13 cellular contexts compared by ENCODE assay signal in the genomic region with DNA sequence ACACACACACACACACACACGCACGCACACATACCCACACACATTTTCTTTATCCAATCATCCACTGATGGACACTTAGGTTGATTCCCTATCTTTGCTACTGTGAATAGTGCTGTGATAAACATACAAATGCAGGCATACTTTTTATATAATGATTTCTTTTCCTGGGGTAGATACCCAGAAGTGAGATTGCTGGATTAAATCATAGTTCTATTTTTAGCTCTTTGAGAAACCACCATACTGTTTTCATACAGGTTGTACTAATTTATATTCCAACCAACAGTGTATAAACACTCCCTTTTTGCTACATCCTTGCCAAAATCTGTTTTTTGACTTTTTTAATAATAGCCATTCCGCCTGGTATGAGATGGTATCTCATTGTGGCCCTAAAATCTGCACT.
"Had no signal": no experiment of that assay in that cellular context is flagged by ENCODE, and none has a peak within 500 bp of the region (broad histone marks: within the 10 kb centered on the region; RNA-seq: fewer than 3 reads in every experiment).

No MANE protein-coding gene starts in this region.

- H3K4me1 ChIP-seq: left lung had no signal

- H3K4me3 Mint-ChIP-seq: activated CD4-positive, alpha-beta memory T cell treated with anti-CD3 and anti-CD28 coated beads, Interleukin-2, amount 10 ng/mL, durations not matched to agents 7 days and 5 days; activated T-helper 1 cell treated with anti-CD3 and anti-CD28 coated beads, Interleukin-12 subunit alpha, Interleukin-12 subunit beta, Interleukin-2, Interleukin-4 antibody, amounts not matched to agents 30 ng/mL and 10 ng/mL and 1 ng/mL, durations not matched to agents 14 hours and 24 hours and 36 hours; neural crest cell; stimulated activated naive B cell treated with anti-CD40 and anti-IgM and Interleukin-4, amounts not matched to agents 10 μg/mL and 1 μg/mL and 100 μg/mL, for 72 hours had no signal

- H3K4me3 ChIP-seq: adrenal gland, left lung, thyroid gland had no signal

- H3K27ac ChIP-seq: adrenal gland, left lung had no signal

- H3K4me1 Mint-ChIP-seq: activated CD4-positive, alpha-beta memory T cell treated with anti-CD3 and anti-CD28 coated beads, Interleukin-2, amount 10 ng/mL, durations not matched to agents 7 days and 5 days; neural crest cell had no signal

- H3K9me3 Mint-ChIP-seq: stimulated activated naive B cell treated with anti-CD40 and anti-IgM and Interleukin-4, amounts not matched to agents 10 μg/mL and 1 μg/mL and 100 μg/mL, for 72 hours had no signal

- H3K27me3 ChIP-seq: adrenal gland, left lung, thyroid gland had no signal

- ATAC-seq: left lung; stimulated activated naive B cell treated with anti-CD40 and anti-IgM and Interleukin-4, amounts not matched to agents 10 μg/mL and 1 μg/mL and 100 μg/mL, for 72 hours had no signal

- DNase-seq: activated CD4-positive, alpha-beta memory T cell treated with anti-CD3 and anti-CD28 coated beads, Interleukin-2, amount 10 ng/mL, durations not matched to agents 7 days and 5 days; activated CD4-positive, alpha-beta T cell treated with anti-CD3 and anti-CD28 coated beads for 48 hours; activated CD4-positive, CD25-positive, alpha-beta regulatory T cell; adrenal gland; effector CD4-positive, alpha-beta T cell; left lung; midbrain; stimulated activated naive B cell treated with anti-CD40 and anti-IgM and Interleukin-4, amounts not matched to agents 10 μg/mL and 1 μg/mL and 100 μg/mL, for 72 hours; T1000; thyroid gland had no signal

- H3K27me3 Mint-ChIP-seq: activated CD4-positive, alpha-beta memory T cell treated with anti-CD3 and anti-CD28 coated beads, Interleukin-2, amount 10 ng/mL, durations not matched to agents 7 days and 5 days; progenitor cell of endocrine pancreas; stimulated activated naive B cell treated with anti-CD40 and anti-IgM and Interleukin-4, amounts not matched to agents 10 μg/mL and 1 μg/mL and 100 μg/mL, for 72 hours had no signal

- H3K27ac Mint-ChIP-seq: activated CD4-positive, alpha-beta memory T cell treated with anti-CD3 and anti-CD28 coated beads, Interleukin-2, amount 10 ng/mL, durations not matched to agents 7 days and 5 days; activated T-helper 1 cell treated with anti-CD3 and anti-CD28 coated beads, Interleukin-12 subunit alpha, Interleukin-12 subunit beta, Interleukin-2, Interleukin-4 antibody, amounts not matched to agents 30 ng/mL and 10 ng/mL and 1 ng/mL, durations not matched to agents 14 hours and 24 hours and 36 hours; progenitor cell of endocrine pancreas; stimulated activated naive B cell treated with anti-CD40 and anti-IgM and Interleukin-4, amounts not matched to agents 10 μg/mL and 1 μg/mL and 100 μg/mL, for 72 hours had no signal
